19 cellular contexts compared by ENCODE assay signal in the genomic region with DNA sequence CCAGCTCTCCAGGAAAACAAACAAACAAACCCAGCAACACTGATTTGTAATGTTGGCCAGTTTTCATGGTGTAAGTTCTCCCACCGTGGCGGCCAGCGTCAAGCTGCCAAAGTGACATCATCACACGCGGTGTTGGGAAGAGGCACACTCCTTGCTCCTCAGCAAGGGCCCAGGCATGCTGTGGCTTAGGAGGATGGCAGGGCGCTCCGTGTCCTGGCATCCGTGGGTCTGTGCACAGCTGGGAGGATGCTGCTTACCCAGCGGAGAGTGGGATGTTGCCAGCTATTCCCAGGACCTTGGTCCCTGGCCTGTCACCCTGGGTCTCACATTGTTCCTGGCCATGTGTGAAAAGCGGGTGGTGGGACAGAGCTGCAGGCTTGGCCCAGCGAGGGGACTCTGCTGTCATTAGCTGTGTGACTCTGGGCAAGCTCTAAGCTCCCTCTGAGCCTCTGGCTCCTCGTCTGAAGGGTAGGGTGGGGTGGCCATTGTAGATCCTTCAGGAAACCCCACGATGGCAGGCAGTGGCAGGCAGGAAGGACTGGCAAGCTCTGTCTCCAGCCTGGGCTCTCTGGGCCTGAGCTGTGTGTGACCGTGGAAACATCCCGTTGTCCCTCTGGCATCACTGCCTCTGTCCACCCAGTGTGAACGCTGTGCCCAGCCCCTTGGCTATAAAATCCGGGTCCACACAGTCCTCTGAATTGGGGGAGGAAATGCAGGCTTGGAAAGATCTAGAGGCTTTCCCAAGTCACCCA. TPM values are rescaled to one million over a fixed set of nuclear protein-coding genes. Genes with fewer than 3 reads are reported as not detected.
DNase-seq lines count a peak whose midpoint lies in the region; ATAC-seq and TF ChIP-seq lines count a peak whose summit lies in the region.
"Had no signal": no experiment of that assay in that cellular context is flagged by ENCODE, and none has a peak within 500 bp of the region (broad histone marks: within the 10 kb centered on the region; RNA-seq: fewer than 3 reads in every experiment).

No MANE protein-coding gene starts in this region.

- H3K27me3 Mint-ChIP-seq in activated T-cell treated with anti-CD3 and anti-CD28 coated beads, Interleukin-2, amount 50 U/mL, for 24 hours, result peaks cover 2% of the 10 kb centered on the region
- no peaks in the 10 kb centered on the region for H3K27me3 Mint-ChIP-seq in activated T-cell treated with anti-CD3 and anti-CD28 coated beads, Interleukin-2, amount 50 U/mL, for 4 hours (ENCODE audit: low read depth)
- peaks cover 2% of the 10 kb centered on the region for H3K27me3 Mint-ChIP-seq in CD8-positive, alpha-beta T cell (ENCODE audit: low read depth)
- H3K27me3 Mint-ChIP-seq in glutamatergic neuron (ENCODE audit: unreplicated experiment), result peaks cover 12% of the 10 kb centered on the region

- TF ChIP-seq POLR2A in sigmoid colon (IDR thresholded peaks at IDR 0.05), result no peak

- H3K27ac ChIP-seq in HEK293 (ENCODE audit: extremely low read depth, low read depth, low read length) (no peak overlapping the region), sigmoid colon (no peak overlapping the region)
- H3K27ac ChIP-seq in CD8-positive, alpha-beta T cell (ENCODE audit: low read depth, low read length), result no peak overlapping the region

- H3K4me3 ChIP-seq in HEK293 (ENCODE audit: low read depth, low read length) (no peak overlapping the region), sigmoid colon (no peak overlapping the region)
- no peak overlapping the region for H3K4me3 ChIP-seq in CD8-positive, alpha-beta T cell (ENCODE audit: low read depth, low read length)
- H3K4me3 ChIP-seq: GM12878 had no signal

- no peak for TF ChIP-seq EP300 in sigmoid colon (IDR thresholded peaks at IDR 0.05)

- H3K4me1 ChIP-seq in HEK293 (ENCODE audit: control insufficient read depth, insufficient read depth, low read length) (no peaks in the 10 kb centered on the region), sigmoid colon (no peaks in the 10 kb centered on the region)
- no peaks in the 10 kb centered on the region for H3K4me1 ChIP-seq in CD8-positive, alpha-beta T cell (ENCODE audit: insufficient read depth, low read length)

- WGBS in sigmoid colon, 2 donors, result 74 to 76% methylated on average over 17 of the region's 17 CpGs

- DNase-seq in activated T-cell treated with anti-CD3 and anti-CD28 coated beads, Interleukin-2, amount 50 U/mL, for 24 hours, result peak; percentile 18
- no peak for DNase-seq in activated T-cell treated with anti-CD3 and anti-CD28 coated beads, Interleukin-2, amount 50 U/mL, for 4 hours
- DNase-seq in head of caudate nucleus, result peak in 24 of 42 donors; percentile 1 to 60 (median 14)
- DNase-seq in sigmoid colon, result peak; percentile 33
- no peak for DNase-seq in CD8-positive, alpha-beta T cell
- no peak for DNase-seq in glutamatergic neuron
- DNase-seq: activated T-cell treated with anti-CD3 and anti-CD28 coated beads, Interleukin-2, amount 50 U/mL, for 72 hours; foreskin fibroblast; naive B cell; NCI-H1694; SHP77 had no signal

- H3K36me3 ChIP-seq in HEK293 (ENCODE audit: control insufficient read depth in 2 of 2, insufficient read depth in 1 of 2, low read length in 2 of 2) (no peaks in the 10 kb centered on the region), sigmoid colon (no peaks in the 10 kb centered on the region)
- no peaks in the 10 kb centered on the region for H3K36me3 ChIP-seq in CD8-positive, alpha-beta T cell (ENCODE audit: insufficient read depth, low read length)

- H3K36me3 Mint-ChIP-seq in activated T-cell treated with anti-CD3 and anti-CD28 coated beads, Interleukin-2, amount 50 U/mL, for 24 hours (ENCODE audit: low read depth), result no peaks in the 10 kb centered on the region
- H3K36me3 Mint-ChIP-seq in activated T-cell treated with anti-CD3 and anti-CD28 coated beads, Interleukin-2, amount 50 U/mL, for 4 hours (ENCODE audit: insufficient read depth), result no peaks in the 10 kb centered on the region
- H3K36me3 Mint-ChIP-seq in CD8-positive, alpha-beta T cell, result no peaks in the 10 kb centered on the region
- no peaks in the 10 kb centered on the region for H3K36me3 Mint-ChIP-seq in glutamatergic neuron (ENCODE audit: unreplicated experiment)
- H3K36me3 Mint-ChIP-seq: naive B cell had no signal

- no peaks in the 10 kb centered on the region for H3K27me3 ChIP-seq in sigmoid colon
- H3K27me3 ChIP-seq in CD8-positive, alpha-beta T cell (ENCODE audit: insufficient read depth, low read length), result no peaks in the 10 kb centered on the region

- H3K4me1 Mint-ChIP-seq in activated T-cell treated with anti-CD3 and anti-CD28 coated beads, Interleukin-2, amount 50 U/mL, for 24 hours (ENCODE audit: low read depth), result no peaks in the 10 kb centered on the region
- H3K4me1 Mint-ChIP-seq in activated T-cell treated with anti-CD3 and anti-CD28 coated beads, Interleukin-2, amount 50 U/mL, for 4 hours (ENCODE audit: low read depth), result no peaks in the 10 kb centered on the region
- H3K4me1 Mint-ChIP-seq in CD8-positive, alpha-beta T cell (ENCODE audit: low read depth), result no peaks in the 10 kb centered on the region
- H3K4me1 Mint-ChIP-seq in glutamatergic neuron (ENCODE audit: low read depth, unreplicated experiment), result peaks cover 8% of the 10 kb centered on the region
- H3K4me1 Mint-ChIP-seq: naive B cell had no signal

- no peak for ATAC-seq in activated T-cell treated with anti-CD3 and anti-CD28 coated beads, Interleukin-2, amount 50 U/mL, for 4 hours
- no peak for ATAC-seq in CD8-positive, alpha-beta T cell
- ATAC-seq in HG03039 (IDR thresholded peaks at IDR 0.05; ENCODE audit: unreplicated experiment), result no peak
- ATAC-seq: activated T-cell treated with anti-CD3 and anti-CD28 coated beads, Interleukin-2, amount 50 U/mL, for 72 hours; GM12878; T-helper 17 cell had no signal

- intact Hi-C loops in head of caudate nucleus (cut with DNase I), result no loop called here
- intact Hi-C loops in sigmoid colon (cut with DNase I), result no loop called here
- intact Hi-C loops in CD8-positive, alpha-beta T cell (cut with DNase I, micrococcal nuclease), result no loop called here

- TF ChIP-seq CTCF in HEK293 (tag by site-specific recombination; IDR thresholded peaks at IDR 0.05) (no peak), sigmoid colon (IDR thresholded peaks at IDR 0.05) (no peak), glutamatergic neuron (IDR thresholded peaks at IDR 0.05; ENCODE audit: partially characterized antibody, unreplicated experiment) (no peak)
- TF ChIP-seq CTCF in CD8-positive, alpha-beta T cell (IDR thresholded peaks at IDR 0.05), result no peak

- H3K27ac Mint-ChIP-seq in activated T-cell treated with anti-CD3 and anti-CD28 coated beads, Interleukin-2, amount 50 U/mL, for 24 hours, result no peak overlapping the region
- no peak overlapping the region for H3K27ac Mint-ChIP-seq in CD8-positive, alpha-beta T cell
- no peak overlapping the region for H3K27ac Mint-ChIP-seq in glutamatergic neuron (ENCODE audit: unreplicated experiment)
- H3K27ac Mint-ChIP-seq: activated T-cell treated with anti-CD3 and anti-CD28 coated beads, Interleukin-2, amount 50 U/mL, for 72 hours; naive B cell; T-helper 17 cell had no signal

- CTCF ChIA-PET in HEK293 (lab: Yijun Ruan, JAX), result interaction anchor here (0.5 kb wide), 1 partner anchor 88 kb away, joined by 3 read pairs; no protein-coding TSS in a partner anchor
- CTCF ChIA-PET in CD8-positive, alpha-beta T cell (lab: Charles Lee), result no interaction called here

- no peaks in the 10 kb centered on the region for H3K9me3 Mint-ChIP-seq in activated T-cell treated with anti-CD3 and anti-CD28 coated beads, Interleukin-2, amount 50 U/mL, for 24 hours
- no peaks in the 10 kb centered on the region for H3K9me3 Mint-ChIP-seq in activated T-cell treated with anti-CD3 and anti-CD28 coated beads, Interleukin-2, amount 50 U/mL, for 4 hours
- peaks cover under 1% of the 10 kb centered on the region for H3K9me3 Mint-ChIP-seq in CD8-positive, alpha-beta T cell
- peaks cover 4% of the 10 kb centered on the region for H3K9me3 Mint-ChIP-seq in glutamatergic neuron (ENCODE audit: unreplicated experiment)
- H3K9me3 Mint-ChIP-seq: activated T-cell treated with anti-CD3 and anti-CD28 coated beads, Interleukin-2, amount 50 U/mL, for 72 hours had no signal

- H3K9me3 ChIP-seq in HEK293 (ENCODE audit: control insufficient read depth, insufficient read depth, low read depth, low read length), result no peaks in the 10 kb centered on the region
- no peaks in the 10 kb centered on the region for H3K9me3 ChIP-seq in sigmoid colon
- no peaks in the 10 kb centered on the region for H3K9me3 ChIP-seq in CD8-positive, alpha-beta T cell (ENCODE audit: low read length)

- POLR2A ChIA-PET in HEK293 (lab: Yijun Ruan, JAX), result no interaction called here
- POLR2A ChIA-PET in CD8-positive, alpha-beta T cell (lab: Charles Lee), result no interaction called here

- H3K4me3 Mint-ChIP-seq in activated T-cell treated with anti-CD3 and anti-CD28 coated beads, Interleukin-2, amount 50 U/mL, for 24 hours, result no peak overlapping the region
- no peak overlapping the region for H3K4me3 Mint-ChIP-seq in activated T-cell treated with anti-CD3 and anti-CD28 coated beads, Interleukin-2, amount 50 U/mL, for 4 hours
- no peak overlapping the region for H3K4me3 Mint-ChIP-seq in CD8-positive, alpha-beta T cell
- no peak overlapping the region for H3K4me3 Mint-ChIP-seq in glutamatergic neuron (ENCODE audit: unreplicated experiment)
- H3K4me3 Mint-ChIP-seq: activated T-cell treated with anti-CD3 and anti-CD28 coated beads, Interleukin-2, amount 50 U/mL, for 72 hours; naive B cell; T-helper 17 cell had no signal

TF ChIP-seq in HEK293, 187 proteins besides CTCF, POLR2A, EP300 and RAD21 (continues in another document):
- TF ChIP-seq PRDM1 (tag by site-specific recombination; IDR thresholded peaks at IDR 0.05) (no peak), REPIN1 (tag by site-specific recombination; IDR thresholded peaks at IDR 0.05; ENCODE audit: low read depth) (no peak), MZF1 (tag by site-specific recombination; IDR thresholded peaks at IDR 0.05; ENCODE audit: borderline replicate concordance) (no peak)

RNA-seq across cellular contexts. Expression of gene PSAPL1, which starts 10.8 kb away (rescaled TPM):
- total RNA-seq in activated T-cell treated with anti-CD3 and anti-CD28 coated beads, Interleukin-2, amount 50 U/mL, for 4 hours, result not detected
- total RNA-seq in sigmoid colon, result not detected
- polyA plus RNA-seq in sigmoid colon, result under 1 TPM in 1 of 3 donors, not detected in 2; 0.01 TPM
- total RNA-seq in CD8-positive, alpha-beta T cell, result not detected
- not detected for total RNA-seq in glutamatergic neuron (ENCODE audit: unreplicated experiment)
- total RNA-seq: activated T-cell treated with anti-CD3 and anti-CD28 coated beads, Interleukin-2, amount 50 U/mL, for 72 hours; cerebellum; GM12878; HT1080; liver; T-helper 17 cell had no signal
- polyA plus RNA-seq: AG04450, GM12878, liver had no signal

Comparison
In these comparisons a context has a peak if more than half of its experiments do, and no peak if none do; other contexts are left out.
1. DNase-seq: peak in activated T-cell treated with anti-CD3 and anti-CD28 coated beads, Interleukin-2, amount 50 U/mL, for 24 hours (single experiment), head of caudate nucleus (24 of 42) and sigmoid colon (single experiment); none in activated T-cell treated with anti-CD3 and anti-CD28 coated beads, Interleukin-2, amount 50 U/mL, for 4 hours (single experiment), CD8-positive, alpha-beta T cell (0 of 7) and glutamatergic neuron (single experiment).